In the genomic region with DNA sequence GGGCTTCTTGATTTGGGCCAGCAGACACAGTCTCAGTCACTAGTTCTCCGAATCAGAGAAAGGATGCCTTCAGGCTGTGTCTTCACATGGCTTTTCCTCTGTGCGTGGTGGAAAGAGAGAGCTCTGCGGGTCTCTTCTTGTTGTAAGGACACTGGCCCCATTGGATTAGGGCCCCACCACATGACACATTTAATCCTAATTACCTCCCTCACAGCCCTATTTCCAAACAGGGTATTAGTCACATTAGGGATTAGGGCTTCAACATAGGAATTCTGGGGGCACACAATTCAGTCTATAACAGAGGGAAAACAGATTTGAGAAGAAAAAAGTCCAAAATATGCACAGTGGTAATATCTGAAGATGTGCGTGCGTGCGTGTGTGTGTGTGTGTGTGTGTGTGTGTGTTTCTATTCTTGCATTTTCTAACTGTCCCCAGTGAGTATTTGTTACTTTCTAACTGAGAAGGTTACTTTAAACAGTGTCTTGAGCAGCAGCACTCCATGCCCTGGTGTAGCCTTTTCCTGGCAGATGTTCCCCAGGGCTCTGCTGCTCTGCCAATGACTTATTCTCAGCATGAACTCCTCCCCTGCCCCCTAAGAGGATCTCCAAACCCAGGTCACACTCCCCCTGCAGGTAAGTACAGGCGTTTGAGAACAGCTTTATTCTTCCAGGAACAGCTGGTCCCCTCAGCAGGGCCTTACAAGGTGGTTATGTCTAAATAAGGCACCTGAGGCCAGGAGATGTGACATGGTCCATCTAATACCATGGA, we compare ENCODE assay signal across 8 cellular contexts.
A peak's percentile ranks its signal among the peaks of the same experiment; 100 is the strongest.
DNase-seq lines count a peak whose midpoint lies in the region; ATAC-seq and TF ChIP-seq lines count a peak whose summit lies in the region.

No MANE protein-coding gene starts in this region.

- peaks cover 77% of the 10 kb centered on the region for H3K36me3 Mint-ChIP-seq in activated CD8-positive, alpha-beta T cell treated with anti-CD3 and anti-CD28 coated beads, Interleukin-2, amount 10 ng/mL, durations not matched to agents 7 days and 5 days (ENCODE audit: low read depth)

- ATAC-seq in GM19455 (IDR thresholded peaks at IDR 0.05; ENCODE audit: unreplicated experiment), result peak; percentile 40
- ATAC-seq in activated CD8-positive, alpha-beta T cell treated with anti-CD3 and anti-CD28 coated beads, Interleukin-2, amount 10 ng/mL, durations not matched to agents 7 days and 5 days, result peak; percentile 81

- H3K4me3 ChIP-seq in LNCaP clone FGC (ENCODE audit: low read depth, low read length) (no peak overlapping the region), ovary (no peak overlapping the region)

- no peak for TF ChIP-seq POLR2A in ovary (IDR thresholded peaks at IDR 0.05)

- intact Hi-C loops in ovary (cut with DNase I), result no loop called here
- intact Hi-C loops in head of caudate nucleus (cut with DNase I), result no loop called here

- H3K27ac ChIP-seq in ovary, result no peak overlapping the region

- H3K9me3 Mint-ChIP-seq in activated CD8-positive, alpha-beta T cell treated with anti-CD3 and anti-CD28 coated beads, Interleukin-2, amount 10 ng/mL, durations not matched to agents 7 days and 5 days (ENCODE audit: insufficient read depth), result no peaks in the 10 kb centered on the region

- WGBS in ovary, 3 donors, result 68 to 78% (median 74%) methylated on average over 7 of the region's 7 CpGs

- H3K4me1 ChIP-seq in ovary (ENCODE audit: insufficient read depth), result no peaks in the 10 kb centered on the region

- H3K4me3 Mint-ChIP-seq in activated CD8-positive, alpha-beta T cell treated with anti-CD3 and anti-CD28 coated beads, Interleukin-2, amount 10 ng/mL, durations not matched to agents 7 days and 5 days, result no peak overlapping the region

- no peaks in the 10 kb centered on the region for H3K9me3 ChIP-seq in ovary

- DNase-seq in DMS 273 (lab: John Stamatoyannopoulos, UW; ENCODE audit: unreplicated experiment) (peak; percentile 97), LNCaP clone FGC (ENCODE audit: low read depth) (no peak), germinal center (ENCODE audit: low spot score) (peak; percentile 79), ovary (no peak), head of caudate nucleus (no peak)
- DNase-seq in activated CD8-positive, alpha-beta T cell treated with anti-CD3 and anti-CD28 coated beads, Interleukin-2, amount 10 ng/mL, durations not matched to agents 7 days and 5 days, result peak; percentile 68
- DNase-seq in stimulated activated CD4-positive, alpha-beta T cell treated with anti-CD3 and anti-CD28 coated beads, Interleukin-2, amount 100 ng/mL, for 4 hours (ENCODE audit: low read depth), result peak; percentile 55

- CTCF ChIA-PET in activated CD8-positive, alpha-beta T cell treated with anti-CD3 and anti-CD28 coated beads, Interleukin-2, amount 10 ng/mL, durations not matched to agents 7 days and 5 days (lab: Charles Lee), result interaction anchor here (0.5 to 4.6 kb wide), 11 partner anchors 9 to 239 kb away, joined by 3 to 31 read pairs (median 3); no protein-coding TSS in a partner anchor

- POLR2A ChIA-PET in activated CD8-positive, alpha-beta T cell treated with anti-CD3 and anti-CD28 coated beads, Interleukin-2, amount 10 ng/mL, durations not matched to agents 7 days and 5 days (lab: Charles Lee), result interaction anchor here (0.6 kb wide), 1 partner anchor 73 kb away, joined by 3 read pairs; a partner anchor contains a TSS

- H3K27ac Mint-ChIP-seq in activated CD8-positive, alpha-beta T cell treated with anti-CD3 and anti-CD28 coated beads, Interleukin-2, amount 10 ng/mL, durations not matched to agents 7 days and 5 days, result no peak overlapping the region

- H3K27me3 Mint-ChIP-seq in activated CD8-positive, alpha-beta T cell treated with anti-CD3 and anti-CD28 coated beads, Interleukin-2, amount 10 ng/mL, durations not matched to agents 7 days and 5 days (ENCODE audit: low read depth), result no peaks in the 10 kb centered on the region

- no peaks in the 10 kb centered on the region for H3K27me3 ChIP-seq in ovary

- 0 out of 2 replicates have a peak, but pooled peaks have one; percentile 14 for TF ChIP-seq CTCF in LNCaP clone FGC (IDR thresholded peaks at IDR 0.05; ENCODE audit: control insufficient read depth, extremely low read depth, insufficient read depth)
- no peak for TF ChIP-seq CTCF in ovary (IDR thresholded peaks at IDR 0.05)

- no peaks in the 10 kb centered on the region for H3K36me3 ChIP-seq in ovary

- peaks cover 40% of the 10 kb centered on the region for H3K4me1 Mint-ChIP-seq in activated CD8-positive, alpha-beta T cell treated with anti-CD3 and anti-CD28 coated beads, Interleukin-2, amount 10 ng/mL, durations not matched to agents 7 days and 5 days (ENCODE audit: low read depth)

- no peak for TF ChIP-seq EP300 in ovary (IDR thresholded peaks at IDR 0.05)

Comparison
In these comparisons a context has a peak if more than half of its experiments do, and no peak if none do; other contexts are left out.
1. DNase-seq: peak in DMS 273 (single experiment), activated CD8-positive, alpha-beta T cell treated with anti-CD3 and anti-CD28 coated beads, Interleukin-2, amount 10 ng/mL, durations not matched to agents 7 days and 5 days (single experiment), germinal center (single experiment) and stimulated activated CD4-positive, alpha-beta T cell treated with anti-CD3 and anti-CD28 coated beads, Interleukin-2, amount 100 ng/mL, for 4 hours (single experiment); none in LNCaP clone FGC (single experiment), ovary (0 of 5) and head of caudate nucleus (0 of 42).